In genomic region chr5:122756263-122756911, GRCh38 we compare ENCODE assay signal across 8 cellular contexts. TPM values are rescaled to one million over a fixed set of nuclear protein-coding genes. Genes with fewer than 3 reads are reported as not detected.
A peak's percentile ranks its signal among the peaks of the same experiment; 100 is the strongest.
DNase-seq lines count a peak whose midpoint lies in the region; ATAC-seq, FAIRE-seq and TF ChIP-seq lines count a peak whose summit lies in the region.

No MANE protein-coding gene starts in this region.

- no peaks in the 10 kb centered on the region for H3K4me1 ChIP-seq in GM23338 (ENCODE audit: insufficient read depth)

- H3K4me1 Mint-ChIP-seq in GM23338 = peaks cover 7% of the 10 kb centered on the region

- TF ChIP-seq CTCF in GM23338 (conservative IDR thresholded peaks at IDR 0.05; ENCODE audit: low read depth in 2 of 2) (no peak), fibroblast of mammary gland (conservative IDR thresholded peaks at IDR 0.05; ENCODE audit: control insufficient read depth, insufficient read depth, low read depth, low read length) (no peak)

- H3K36me3 ChIP-seq in GM23338 (ENCODE audit: insufficient read depth) = no peaks in the 10 kb centered on the region

- no peak overlapping the region for H3K4me3 Mint-ChIP-seq in GM23338

- DNase-seq in GM12891 (ENCODE audit: insufficient read length, low spot score) = peak; percentile 26
- no peak for DNase-seq in GM23338 (ENCODE audit: low spot score)
- peak; percentile 94 for DNase-seq in MV-4-11 (lab: John Stamatoyannopoulos, UW)
- DNase-seq in fibroblast of mammary gland (ENCODE audit: low read depth) = peak; percentile 81
- DNase-seq in urothelium cell line (ENCODE audit: low spot score) = peak; percentile 47
- no peak for DNase-seq in NCI-H748 (lab: John Stamatoyannopoulos, UW; ENCODE audit: unreplicated experiment)
- DNase-seq in stimulated activated CD4-positive, alpha-beta T cell treated with anti-CD3 and anti-CD28 coated beads, Interleukin-2, amount 100 ng/mL, for 24 hours = no peak
- no peak for DNase-seq in NCI-H1092 treated with DMSO at 0.1 percent for 48 hours (lab: John Stamatoyannopoulos, UW)

- H4K20me1 ChIP-seq in GM23338 (replicated peaks; ENCODE audit: insufficient read depth) = no peaks in the 10 kb centered on the region

- H3K27ac Mint-ChIP-seq in GM23338 = no peak overlapping the region

- H3K27me3 Mint-ChIP-seq in GM23338 (ENCODE audit: insufficient read depth, low read depth, poor library complexity) = no peaks in the 10 kb centered on the region

- no peaks in the 10 kb centered on the region for H3K27me3 ChIP-seq in GM23338 (ENCODE audit: insufficient read depth)

- H3K4me3 ChIP-seq in GM23338 (no peak overlapping the region), fibroblast of mammary gland (ENCODE audit: control insufficient read depth, low read depth, low read length) (no peak overlapping the region)

- no peak overlapping the region for H3K27ac ChIP-seq in GM23338 (ENCODE audit: low read depth)

- no peaks in the 10 kb centered on the region for H3K9me2 ChIP-seq in GM23338 (ENCODE audit: insufficient read depth)

- FAIRE-seq in GM12891 (lab: Jason Lieb, UNC) (peak; percentile 65), urothelium cell line (lab: Jason Lieb, UNC) (no peak)

- H3F3A ChIP-seq in GM23338 (replicated peaks; ENCODE audit: low read depth) = no peaks in the 10 kb centered on the region

- no peak overlapping the region for H3K4me2 ChIP-seq in GM23338

- no peaks in the 10 kb centered on the region for H3K36me3 Mint-ChIP-seq in GM23338 (ENCODE audit: low read depth)

- H2AFZ ChIP-seq in GM23338 = peak overlapping the region; percentile 49

- H3K79me2 ChIP-seq in GM23338 (replicated peaks; ENCODE audit: insufficient read depth) = no peaks in the 10 kb centered on the region

- no peak for TF ChIP-seq POLR2A in GM12891 (IDR thresholded peaks at IDR 0.05; ENCODE audit: low read depth, low read length)

- no peak for ATAC-seq in GM23338

- no peaks in the 10 kb centered on the region; the same call in 2 of the 3 replicates for H3K9me3 Mint-ChIP-seq in GM23338

TF ChIP-seq in GM12891, 5 proteins besides CTCF, POLR2A, EP300 and RAD21:
- no peak for TF ChIP-seq PAX5 (IDR thresholded peaks at IDR 0.05; ENCODE audit: insufficient read depth, low read length, severe bottlenecking)
- TF ChIP-seq POU2F2 (IDR thresholded peaks at IDR 0.05; ENCODE audit: low read depth, low read length) = no peak
- TF ChIP-seq SPI1 (IDR thresholded peaks at IDR 0.05; ENCODE audit: low read depth, low read length) = peak; percentile 73
- TF ChIP-seq TAF1 (IDR thresholded peaks at IDR 0.05; ENCODE audit: low read depth, low read length) = no peak
- TF ChIP-seq POLR2AphosphoS5 (IDR thresholded peaks at IDR 0.05; ENCODE audit: low read depth, low read length) = no peak

TF ChIP-seq in GM23338, 12 proteins besides CTCF, POLR2A, EP300 and RAD21:
- TF ChIP-seq ZNF114 (CRISPR knock-in tag; IDR thresholded peaks at IDR 0.05) (no peak), ZNF331 (CRISPR knock-in tag; IDR thresholded peaks at IDR 0.05; ENCODE audit: low read depth) (no peak), STAT1 (IDR thresholded peaks at IDR 0.05; ENCODE audit: unreplicated experiment) (no peak), POLR2AphosphoS5 (IDR thresholded peaks at IDR 0.05; ENCODE audit: low read depth) (no peak), JUNB (IDR thresholded peaks at IDR 0.05; ENCODE audit: unreplicated experiment) (no peak), EZH2phosphoT487 (IDR thresholded peaks at IDR 0.05; ENCODE audit: unreplicated experiment) (no peak)
TF ChIP-seq in GM23338: peak in this region for 0.

RNA-seq across cellular contexts. Expression of gene SNX2, which starts 18.5 kb away (rescaled TPM):
- 49.6 TPM for polyA plus RNA-seq in GM12891 (2012; ENCODE audit: low read depth, missing spikeins)
- 67.8 and 70.2 TPM in 2 replicates for total RNA-seq in GM23338 (2014; rRNA removed; shearing (Covaris generic))
- 37.2 and 50.8 TPM in 2 replicates for polyA plus RNA-seq in GM23338 (2016; fragmentation: Nextera tagmentation; extraction: Ambion mirVana)

Comparison
In these comparisons a context has a peak if more than half of its experiments do, and no peak if none do; other contexts are left out.
1. DNase-seq: peak in GM12891 (single experiment), MV-4-11 (single experiment), fibroblast of mammary gland (single experiment) and urothelium cell line (single experiment); none in GM23338 (single experiment), NCI-H748 (single experiment), stimulated activated CD4-positive, alpha-beta T cell treated with anti-CD3 and anti-CD28 coated beads, Interleukin-2, amount 100 ng/mL, for 24 hours (0 of 2) and NCI-H1092 treated with DMSO at 0.1 percent for 48 hours (single experiment).